In the genomic region with DNA sequence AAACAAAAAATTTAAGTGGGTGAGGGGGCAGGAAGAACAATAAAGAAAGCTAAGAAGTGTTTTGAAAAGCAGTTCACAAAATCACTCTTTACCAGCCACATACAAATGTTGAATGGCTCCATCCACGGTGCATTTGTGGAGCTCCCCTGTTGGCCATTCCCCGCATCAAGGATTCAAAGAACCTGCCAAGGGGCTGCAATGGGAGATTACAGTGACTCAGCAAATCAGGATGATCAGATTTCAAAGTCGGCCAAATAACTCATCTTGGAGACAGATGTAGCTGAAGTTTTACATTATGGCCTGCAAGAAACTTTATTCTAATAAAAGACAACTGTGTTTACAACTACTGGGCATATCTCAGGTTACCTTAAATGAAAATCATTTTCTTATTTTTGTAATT, we compare ENCODE assay signal across 1 cellular context.
TF ChIP-seq lines count a peak whose summit lies in the region.

No MANE protein-coding gene starts in this region.

TF ChIP-seq in GM23338, 12 proteins besides CTCF, POLR2A, EP300 and RAD21:
- TF ChIP-seq, protein P1, sequence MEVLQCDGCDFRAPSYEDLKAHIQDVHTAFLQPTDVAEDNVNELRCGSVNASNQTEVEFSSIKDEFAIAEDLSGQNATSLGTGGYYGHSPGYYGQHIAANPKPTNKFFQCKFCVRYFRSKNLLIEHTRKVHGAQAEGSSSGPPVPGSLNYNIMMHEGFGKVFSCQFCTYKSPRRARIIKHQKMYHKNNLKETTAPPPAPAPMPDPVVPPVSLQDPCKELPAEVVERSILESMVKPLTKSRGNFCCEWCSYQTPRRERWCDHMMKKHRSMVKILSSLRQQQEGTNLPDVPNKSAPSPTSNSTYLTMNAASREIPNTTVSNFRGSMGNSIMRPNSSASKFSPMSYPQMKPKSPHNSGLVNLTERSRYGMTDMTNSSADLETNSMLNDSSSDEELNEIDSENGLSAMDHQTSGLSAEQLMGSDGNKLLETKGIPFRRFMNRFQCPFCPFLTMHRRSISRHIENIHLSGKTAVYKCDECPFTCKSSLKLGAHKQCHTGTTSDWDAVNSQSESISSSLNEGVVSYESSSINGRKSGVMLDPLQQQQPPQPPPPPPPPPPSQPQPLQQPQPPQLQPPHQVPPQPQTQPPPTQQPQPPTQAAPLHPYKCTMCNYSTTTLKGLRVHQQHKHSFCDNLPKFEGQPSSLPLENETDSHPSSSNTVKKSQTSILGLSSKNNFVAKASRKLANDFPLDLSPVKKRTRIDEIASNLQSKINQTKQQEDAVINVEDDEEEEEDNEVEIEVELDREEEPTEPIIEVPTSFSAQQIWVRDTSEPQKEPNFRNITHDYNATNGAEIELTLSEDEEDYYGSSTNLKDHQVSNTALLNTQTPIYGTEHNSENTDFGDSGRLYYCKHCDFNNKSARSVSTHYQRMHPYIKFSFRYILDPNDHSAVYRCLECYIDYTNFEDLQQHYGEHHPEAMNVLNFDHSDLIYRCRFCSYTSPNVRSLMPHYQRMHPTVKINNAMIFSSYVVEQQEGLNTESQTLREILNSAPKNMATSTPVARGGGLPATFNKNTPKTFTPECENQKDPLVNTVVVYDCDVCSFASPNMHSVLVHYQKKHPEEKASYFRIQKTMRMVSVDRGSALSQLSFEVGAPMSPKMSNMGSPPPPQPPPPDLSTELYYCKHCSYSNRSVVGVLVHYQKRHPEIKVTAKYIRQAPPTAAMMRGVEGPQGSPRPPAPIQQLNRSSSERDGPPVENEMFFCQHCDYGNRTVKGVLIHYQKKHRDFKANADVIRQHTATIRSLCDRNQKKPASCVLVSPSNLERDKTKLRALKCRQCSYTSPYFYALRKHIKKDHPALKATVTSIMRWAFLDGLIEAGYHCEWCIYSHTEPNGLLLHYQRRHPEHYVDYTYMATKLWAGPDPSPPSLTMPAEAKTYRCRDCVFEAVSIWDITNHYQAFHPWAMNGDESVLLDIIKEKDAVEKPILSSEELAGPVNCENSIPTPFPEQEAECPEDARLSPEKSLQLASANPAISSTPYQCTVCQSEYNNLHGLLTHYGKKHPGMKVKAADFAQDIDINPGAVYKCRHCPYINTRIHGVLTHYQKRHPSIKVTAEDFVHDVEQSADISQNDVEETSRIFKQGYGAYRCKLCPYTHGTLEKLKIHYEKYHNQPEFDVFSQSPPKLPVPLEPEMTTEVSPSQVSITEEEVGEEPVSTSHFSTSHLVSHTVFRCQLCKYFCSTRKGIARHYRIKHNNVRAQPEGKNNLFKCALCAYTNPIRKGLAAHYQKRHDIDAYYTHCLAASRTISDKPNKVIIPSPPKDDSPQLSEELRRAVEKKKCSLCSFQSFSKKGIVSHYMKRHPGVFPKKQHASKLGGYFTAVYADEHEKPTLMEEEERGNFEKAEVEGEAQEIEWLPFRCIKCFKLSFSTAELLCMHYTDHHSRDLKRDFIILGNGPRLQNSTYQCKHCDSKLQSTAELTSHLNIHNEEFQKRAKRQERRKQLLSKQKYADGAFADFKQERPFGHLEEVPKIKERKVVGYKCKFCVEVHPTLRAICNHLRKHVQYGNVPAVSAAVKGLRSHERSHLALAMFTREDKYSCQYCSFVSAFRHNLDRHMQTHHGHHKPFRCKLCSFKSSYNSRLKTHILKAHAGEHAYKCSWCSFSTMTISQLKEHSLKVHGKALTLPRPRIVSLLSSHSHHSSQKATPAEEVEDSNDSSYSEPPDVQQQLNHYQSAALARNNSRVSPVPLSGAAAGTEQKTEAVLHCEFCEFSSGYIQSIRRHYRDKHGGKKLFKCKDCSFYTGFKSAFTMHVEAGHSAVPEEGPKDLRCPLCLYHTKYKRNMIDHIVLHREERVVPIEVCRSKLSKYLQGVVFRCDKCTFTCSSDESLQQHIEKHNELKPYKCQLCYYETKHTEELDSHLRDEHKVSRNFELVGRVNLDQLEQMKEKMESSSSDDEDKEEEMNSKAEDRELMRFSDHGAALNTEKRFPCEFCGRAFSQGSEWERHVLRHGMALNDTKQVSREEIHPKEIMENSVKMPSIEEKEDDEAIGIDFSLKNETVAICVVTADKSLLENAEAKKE (CRISPR knock-in tag; IDR thresholded peaks at IDR 0.05) = peak; percentile 79; the same call in 1 of the 2 replicates
- TF ChIP-seq CREB1 (CRISPR knock-in tag; IDR thresholded peaks at IDR 0.05; ENCODE audit: low read depth) = no peak
- no peak for TF ChIP-seq EZH2phosphoT487 (IDR thresholded peaks at IDR 0.05; ENCODE audit: unreplicated experiment)
